Comparison of ENCODE assay signal across 13 cellular contexts in genomic region chr2:226048625-226049024, GRCh38.
DNase-seq lines count a peak whose midpoint lies in the region; ATAC-seq, FAIRE-seq and TF ChIP-seq lines count a peak whose summit lies in the region.
"Had no signal": no experiment of that assay in that cellular context is flagged by ENCODE, and none has a peak within 500 bp of the region (broad histone marks: within the 10 kb centered on the region; RNA-seq: fewer than 3 reads in every experiment).

No MANE protein-coding gene starts in this region.

- H3K4me1 ChIP-seq in A549: peaks cover 4% of the 10 kb centered on the region; the same call in 1 of the 3 replicates
- peaks cover 17% of the 10 kb centered on the region for H3K4me1 ChIP-seq in keratinocyte (ENCODE audit: control insufficient read depth, extremely low read depth, insufficient read depth, low read length)
- H3K4me1 ChIP-seq: heart right ventricle had no signal

- H3K9me3 ChIP-seq in A549 (no peaks in the 10 kb centered on the region), keratinocyte (ENCODE audit: control insufficient read depth, low read depth, low read length) (peaks cover 2% of the 10 kb centered on the region)
- H3K9me3 ChIP-seq: heart right ventricle had no signal

- H2AFZ ChIP-seq in keratinocyte (ENCODE audit: control insufficient read depth, low read length): peak overlapping the region; percentile 62

- ATAC-seq in A549 (peak; percentile 43 to 81; a peak in 3 of 6 replicates), GM21786 (IDR thresholded peaks at IDR 0.05; ENCODE audit: unreplicated experiment) (no peak)
- ATAC-seq: heart right ventricle had no signal

- TF ChIP-seq CTCF in A549 (IDR thresholded peaks at IDR 0.05) (no peak), astrocyte of the spinal cord (IDR thresholded peaks at IDR 0.05; ENCODE audit: low read depth, low read length) (peak; percentile 12), keratinocyte (optimal IDR thresholded peaks at IDR 0.05 in 1 of 3, IDR thresholded peaks at IDR 0.05 in 1 of 3, conservative IDR thresholded peaks at IDR 0.05 in 1 of 3; ENCODE audit: extremely low read depth in 1 of 3, insufficient read depth in 2 of 3, low read length in 3 of 3) (no peak), D721Med (IDR thresholded peaks at IDR 0.05; ENCODE audit: insufficient read depth, missing control alignments) (no peak)

- H3K27me3 ChIP-seq in keratinocyte (ENCODE audit: control insufficient read depth, extremely low read depth, insufficient read depth, low read length): no peaks in the 10 kb centered on the region

- H3K4me3 ChIP-seq in A549 (no peak overlapping the region), astrocyte of the spinal cord (ENCODE audit: low read depth, low read length) (no peak overlapping the region), keratinocyte (ENCODE audit: control insufficient read depth in 2 of 3, extremely low read depth in 1 of 3, insufficient read depth in 2 of 3, low read depth in 1 of 3, low read length in 3 of 3) (no peak overlapping the region)
- H3K4me3 ChIP-seq: heart right ventricle had no signal

- no peak for TF ChIP-seq EP300 in A549 (IDR thresholded peaks at IDR 0.05)

- H4K20me1 ChIP-seq in keratinocyte (ENCODE audit: control insufficient read depth, extremely low read depth, insufficient read depth, low read length): no peaks in the 10 kb centered on the region

- DNase-seq in A549 (ENCODE audit: low read depth in 1 of 2, low spot score in 1 of 2) (peak; percentile 10 to 63), HT1080 (ENCODE audit: low read depth) (peak; percentile 83), astrocyte of the spinal cord (ENCODE audit: low read depth, low spot score) (peak; percentile 96), keratinocyte (ENCODE audit: low read depth, low spot score) (no peak), mucosa of gallbladder (ENCODE audit: low spot score) (no peak), D721Med (ENCODE audit: insufficient read length, low spot score) (no peak)
- DNase-seq in activated CD4-positive, CD25-positive, alpha-beta regulatory T cell treated with anti-CD3 and anti-CD28 coated beads, Interleukin-2, amount 50 U/mL, for 72 hours: no peak
- DNase-seq: activated CD8-positive, alpha-beta memory T cell treated with anti-CD3 and anti-CD28 coated beads, Interleukin-2, amount 50 U/mL, for 4 hours; cerebellar nuclear complex; heart right ventricle; NCI-H2171 treated with DMSO at 0.1 percent for 48 hours; nucleus accumbens had no signal

- in situ Hi-C loops in astrocyte of the spinal cord (cut with HindIII; ENCODE audit: low sequenced_read_pairs): no loop called here

- CTCF ChIA-PET in A549 (lab: Yijun Ruan, JAX): interaction anchor here (0.7 kb wide), 1 partner anchor 1764 kb away, joined by 3 read pairs; no protein-coding TSS in a partner anchor

- no peaks in the 10 kb centered on the region for H3K79me2 ChIP-seq in keratinocyte (ENCODE audit: control insufficient read depth, insufficient read depth, low read length)

- peaks cover 0 to 3% of the 10 kb centered on the region in 2 experiments for H3K36me3 ChIP-seq in keratinocyte (ENCODE audit: control insufficient read depth in 2 of 2, extremely low read depth in 1 of 2, insufficient read depth in 2 of 2, low read length in 2 of 2)
- H3K36me3 ChIP-seq: heart right ventricle had no signal

- H3K9me1 ChIP-seq in keratinocyte (ENCODE audit: control insufficient read depth, extremely low read depth, insufficient read depth, low read length): no peaks in the 10 kb centered on the region

- TF ChIP-seq POLR2A in A549 (IDR thresholded peaks at IDR 0.05; ENCODE audit: low read length): no peak

- dilution Hi-C loops in keratinocyte (cut with MboI; ENCODE audit: extremely low pct_ligation_motif_present, low sequenced_read_pairs): no loop called here

- WGBS in A549 (ENCODE audit: missing lambda C conversion rate): 25% methylated on average over 4 of the region's 4 CpGs

- H3K9ac ChIP-seq in keratinocyte (ENCODE audit: control insufficient read depth, extremely low read depth, insufficient read depth, low read length): no peak overlapping the region

- FAIRE-seq in A549 (lab: Jason Lieb, UNC) (no peak), keratinocyte (lab: Jason Lieb, UNC) (peak; percentile 69), D721Med (lab: Jason Lieb, UNC) (no peak)

- H3K27ac ChIP-seq in A549: peak overlapping the region in 1 of 2 experiments; percentile 25; a peak in 2 of 6 replicates
- H3K27ac ChIP-seq in keratinocyte (ENCODE audit: control insufficient read depth, insufficient read depth, low read length): no peak overlapping the region
- H3K27ac ChIP-seq: heart right ventricle had no signal

- no peak for TF ChIP-seq RAD21 in A549 (conservative IDR thresholded peaks at IDR 0.05 in 1 of 2, IDR thresholded peaks at IDR 0.05 in 1 of 2)

- peak overlapping the region; percentile 21 for H3K4me2 ChIP-seq in A549
- peak overlapping the region; percentile 7 for H3K4me2 ChIP-seq in keratinocyte (ENCODE audit: control insufficient read depth, extremely low read depth, insufficient read depth, low read depth, low read length)

- POLR2A ChIA-PET in A549 (lab: Yijun Ruan, JAX): interaction anchor here (0.7 kb wide), 1 partner anchor 26 kb away, joined by 4 read pairs; no protein-coding TSS in a partner anchor

TF ChIP-seq in A549, 52 proteins besides CTCF, POLR2A, EP300 and RAD21:
- TF ChIP-seq PBX3 (IDR thresholded peaks at IDR 0.05) (no peak), TFCP2L1 (CRISPR knock-in tag; IDR thresholded peaks at IDR 0.05) (no peak), CBX2 (IDR thresholded peaks at IDR 0.05; ENCODE audit: borderline replicate concordance, low read depth) (no peak), ZFP36 (IDR thresholded peaks at IDR 0.05; ENCODE audit: borderline replicate concordance, partially characterized antibody) (no peak), MYC (IDR thresholded peaks at IDR 0.05; ENCODE audit: borderline replicate concordance, low read length) (no peak), MAZ (IDR thresholded peaks at IDR 0.05; ENCODE audit: borderline replicate concordance, low read depth, low read length) (no peak), REST (IDR thresholded peaks at IDR 0.05) (no peak), ZNF302 (CRISPR knock-in tag; IDR thresholded peaks at IDR 0.05) (no peak), ATOH8 (CRISPR knock-in tag; IDR thresholded peaks at IDR 0.05; ENCODE audit: low read depth) (no peak), EHF (CRISPR knock-in tag; IDR thresholded peaks at IDR 0.05) (no peak), ZSCAN20 (CRISPR knock-in tag; IDR thresholded peaks at IDR 0.05) (no peak), CEBPB (IDR thresholded peaks at IDR 0.05) (no peak), NR3C1 (IDR thresholded peaks at IDR 0.05) (no peak), HEYL (CRISPR knock-in tag; IDR thresholded peaks at IDR 0.05) (no peak), HOXB5 (CRISPR knock-in tag; IDR thresholded peaks at IDR 0.05) (no peak), SREBF2 (IDR thresholded peaks at IDR 0.05) (no peak)

Comparison
In these comparisons a context has a peak if more than half of its experiments do, and no peak if none do; other contexts are left out.
1. DNase-seq: peak in A549 (2 of 2), HT1080 (single experiment) and astrocyte of the spinal cord (single experiment); none in keratinocyte (single experiment), activated CD4-positive, CD25-positive, alpha-beta regulatory T cell treated with anti-CD3 and anti-CD28 coated beads, Interleukin-2, amount 50 U/mL, for 72 hours (single experiment), mucosa of gallbladder (single experiment) and D721Med (single experiment).